ENCODE assay signal across 8 cellular contexts in genomic region chr20:36431604-36432003, GRCh38.
"Had no signal": no experiment of that assay in that cellular context is flagged by ENCODE, and none has a peak within 500 bp of the region (broad histone marks: within the 10 kb centered on the region; RNA-seq: fewer than 3 reads in every experiment).

No MANE protein-coding gene starts in this region.

- FAIRE-seq: G401.6, GM12878, GM12891, GM12892, GM18507, GM19239 had no signal

- ATAC-seq: GM12878 had no signal

- DNase-seq: GDM1, GF-D8 had no signal

- H3K4me3 ChIP-seq: GM12878 had no signal
